12 cellular contexts compared by ENCODE assay signal in genomic region chr12:106032141-106032925, GRCh38.
DNase-seq lines count a peak whose midpoint lies in the region; ATAC-seq and TF ChIP-seq lines count a peak whose summit lies in the region.
"Had no signal": no experiment of that assay in that cellular context is flagged by ENCODE, and none has a peak within 500 bp of the region (broad histone marks: within the 10 kb centered on the region; RNA-seq: fewer than 3 reads in every experiment).

No MANE protein-coding gene starts in this region.

- H3K9me2 ChIP-seq in GM23338 (ENCODE audit: insufficient read depth), result peaks cover 3% of the 10 kb centered on the region; the same call in 1 of the 2 replicates

- H3K4me3 ChIP-seq in GM23338, result no peak overlapping the region
- H3K4me3 ChIP-seq in OCI-LY3 (ENCODE audit: low read length), result no peak overlapping the region
- H3K4me3 ChIP-seq in esophagus muscularis mucosa, result no peak overlapping the region
- H3K4me3 ChIP-seq in neural progenitor cell, result no peak overlapping the region
- H3K4me3 ChIP-seq: body of pancreas, skin epidermis had no signal

- H3K27ac ChIP-seq in GM23338 (ENCODE audit: low read depth), result no peak overlapping the region
- no peak overlapping the region for H3K27ac ChIP-seq in OCI-LY3 (ENCODE audit: low read length)
- no peak overlapping the region for H3K27ac ChIP-seq in esophagus muscularis mucosa (replicated peaks in 1 of 4)
- H3K27ac ChIP-seq in neural progenitor cell, result no peak overlapping the region
- H3K27ac ChIP-seq: body of pancreas, skin epidermis had no signal

- TF ChIP-seq CTCF in GM23338 (conservative IDR thresholded peaks at IDR 0.05; ENCODE audit: low read depth in 2 of 2), result peak in 1 of 2 experiments; percentile 64; a peak in 2 of 4 replicates
- TF ChIP-seq CTCF in OCI-LY3 (IDR thresholded peaks at IDR 0.05; ENCODE audit: low read depth, low read length), result peak; percentile 50
- no peak for TF ChIP-seq CTCF in esophagus muscularis mucosa (IDR thresholded peaks at IDR 0.05)
- TF ChIP-seq CTCF in neural progenitor cell (IDR thresholded peaks at IDR 0.05), result no peak

- H3K27me3 ChIP-seq in GM23338 (ENCODE audit: insufficient read depth), result no peaks in the 10 kb centered on the region
- no peaks in the 10 kb centered on the region for H3K27me3 ChIP-seq in OCI-LY3 (ENCODE audit: low read depth, low read length)
- H3K27me3 ChIP-seq in esophagus muscularis mucosa, result no peaks in the 10 kb centered on the region
- no peaks in the 10 kb centered on the region for H3K27me3 ChIP-seq in neural progenitor cell
- H3K27me3 ChIP-seq: body of pancreas had no signal

- TF ChIP-seq POLR2A in esophagus muscularis mucosa (IDR thresholded peaks at IDR 0.05; ENCODE audit: low read depth), result no peak

- H3K36me3 ChIP-seq in GM23338 (ENCODE audit: insufficient read depth), result no peaks in the 10 kb centered on the region
- H3K36me3 ChIP-seq in OCI-LY3 (replicated peaks; ENCODE audit: low read depth, low read length), result no peaks in the 10 kb centered on the region
- no peaks in the 10 kb centered on the region for H3K36me3 ChIP-seq in esophagus muscularis mucosa
- H3K36me3 ChIP-seq in neural progenitor cell, result no peaks in the 10 kb centered on the region

- H4K20me1 ChIP-seq in GM23338 (replicated peaks; ENCODE audit: insufficient read depth) (no peaks in the 10 kb centered on the region), OCI-LY3 (ENCODE audit: insufficient read depth, low read length) (no peaks in the 10 kb centered on the region), neural progenitor cell (ENCODE audit: low read depth) (no peaks in the 10 kb centered on the region)

- no peak for DNase-seq in GM23338 (ENCODE audit: low spot score)
- peak; percentile 79 for DNase-seq in esophagus muscularis mucosa (ENCODE audit: extremely low spot score)
- DNase-seq in neural progenitor cell (ENCODE audit: low spot score), result no peak
- DNase-seq in KBM-7, result no peak
- no peak for DNase-seq in activated CD4-positive, alpha-beta T cell treated with anti-CD3 and anti-CD28 coated beads, Interleukin-2, amount 50 U/mL, for 48 hours
- DNase-seq: activated T-cell treated with anti-CD3 and anti-CD28 coated beads, Interleukin-2, amount 50 U/mL, for 48 hours; body of pancreas; substantia nigra; T-cell had no signal

- H3K9me3 Mint-ChIP-seq in GM23338 (no peaks in the 10 kb centered on the region), neural progenitor cell (no peaks in the 10 kb centered on the region)
- H3K9me3 Mint-ChIP-seq: T-cell had no signal

- no peaks in the 10 kb centered on the region for H3K27me3 Mint-ChIP-seq in GM23338 (ENCODE audit: insufficient read depth, low read depth, poor library complexity)
- H3K27me3 Mint-ChIP-seq in neural progenitor cell (ENCODE audit: insufficient read depth, low read depth), result peaks cover 5% of the 10 kb centered on the region

- H3K27ac Mint-ChIP-seq in GM23338 (no peak overlapping the region), neural progenitor cell (peak overlapping the region; percentile 81)
- H3K27ac Mint-ChIP-seq: T-cell had no signal

- H3K79me2 ChIP-seq in GM23338 (replicated peaks; ENCODE audit: insufficient read depth), result no peaks in the 10 kb centered on the region
- H3K79me2 ChIP-seq in OCI-LY3 (ENCODE audit: low read length), result no peaks in the 10 kb centered on the region
- H3K79me2 ChIP-seq in neural progenitor cell (ENCODE audit: low read depth), result no peaks in the 10 kb centered on the region

- no peak overlapping the region for H3K4me3 Mint-ChIP-seq in GM23338
- no peak overlapping the region for H3K4me3 Mint-ChIP-seq in neural progenitor cell
- H3K4me3 Mint-ChIP-seq: T-cell had no signal

- intact Hi-C loops in esophagus muscularis mucosa (cut with DNase I), result no loop called here

- in situ Hi-C loops in KBM-7 (cut with MboI; ENCODE audit: low pct_unique_long_range_greater_than_20kb, low sequenced_read_pairs), result no loop called here

- no peaks in the 10 kb centered on the region; the same call in 2 of the 3 replicates for H3K36me3 Mint-ChIP-seq in GM23338 (ENCODE audit: low read depth)
- peaks cover 2% of the 10 kb centered on the region for H3K36me3 Mint-ChIP-seq in neural progenitor cell
- H3K36me3 Mint-ChIP-seq: T-cell had no signal

- ATAC-seq in GM23338 (peak; percentile 36), HG02938 (IDR thresholded peaks at IDR 0.05; ENCODE audit: unreplicated experiment) (no peak)
- ATAC-seq: body of pancreas, T-cell had no signal

- H3K4me1 Mint-ChIP-seq in GM23338 (peaks cover 3% of the 10 kb centered on the region; the same call in 2 of the 3 replicates), neural progenitor cell (peaks cover 26% of the 10 kb centered on the region)
- H3K4me1 Mint-ChIP-seq: T-cell had no signal

- WGBS in esophagus muscularis mucosa, result 100% methylated on average over 2 of the region's 2 CpGs

- no peaks in the 10 kb centered on the region for H3F3A ChIP-seq in GM23338 (replicated peaks; ENCODE audit: low read depth)
- H3F3A ChIP-seq in neural progenitor cell (ENCODE audit: low read depth), result no peaks in the 10 kb centered on the region

- no peak for TF ChIP-seq EP300 in esophagus muscularis mucosa (IDR thresholded peaks at IDR 0.05)

- H3K9me3 ChIP-seq in OCI-LY3 (ENCODE audit: insufficient read depth, low read length), result no peaks in the 10 kb centered on the region
- no peaks in the 10 kb centered on the region for H3K9me3 ChIP-seq in esophagus muscularis mucosa
- no peaks in the 10 kb centered on the region for H3K9me3 ChIP-seq in neural progenitor cell (ENCODE audit: low read depth)
- H3K9me3 ChIP-seq: body of pancreas had no signal

- H2AFZ ChIP-seq in GM23338 (no peak overlapping the region), OCI-LY3 (ENCODE audit: low read depth, low read length) (no peak overlapping the region), neural progenitor cell (replicated peaks) (no peak overlapping the region)

- H3K4me1 ChIP-seq in GM23338 (ENCODE audit: insufficient read depth), result peaks cover 13% of the 10 kb centered on the region
- H3K4me1 ChIP-seq in OCI-LY3 (ENCODE audit: low read length), result peaks cover 22% of the 10 kb centered on the region
- no peaks in the 10 kb centered on the region for H3K4me1 ChIP-seq in esophagus muscularis mucosa
- H3K4me1 ChIP-seq in neural progenitor cell, result no peaks in the 10 kb centered on the region
- H3K4me1 ChIP-seq: body of pancreas had no signal

- no peak overlapping the region for H3K4me2 ChIP-seq in GM23338
- H3K4me2 ChIP-seq in OCI-LY3 (ENCODE audit: low read length), result no peak overlapping the region
- no peak overlapping the region for H3K4me2 ChIP-seq in neural progenitor cell

- H3K9ac ChIP-seq in OCI-LY3 (ENCODE audit: low read length) (no peak overlapping the region), neural progenitor cell (no peak overlapping the region)

TF ChIP-seq in GM23338, 12 proteins besides CTCF, POLR2A, EP300 and RAD21:
- no peak for TF ChIP-seq JUNB (IDR thresholded peaks at IDR 0.05; ENCODE audit: unreplicated experiment)
- TF ChIP-seq STAT1 (IDR thresholded peaks at IDR 0.05; ENCODE audit: unreplicated experiment), result no peak
- no peak for TF ChIP-seq ZNF331 (CRISPR knock-in tag; IDR thresholded peaks at IDR 0.05; ENCODE audit: low read depth)
